8 cellular contexts compared by ENCODE assay signal in the genomic region with DNA sequence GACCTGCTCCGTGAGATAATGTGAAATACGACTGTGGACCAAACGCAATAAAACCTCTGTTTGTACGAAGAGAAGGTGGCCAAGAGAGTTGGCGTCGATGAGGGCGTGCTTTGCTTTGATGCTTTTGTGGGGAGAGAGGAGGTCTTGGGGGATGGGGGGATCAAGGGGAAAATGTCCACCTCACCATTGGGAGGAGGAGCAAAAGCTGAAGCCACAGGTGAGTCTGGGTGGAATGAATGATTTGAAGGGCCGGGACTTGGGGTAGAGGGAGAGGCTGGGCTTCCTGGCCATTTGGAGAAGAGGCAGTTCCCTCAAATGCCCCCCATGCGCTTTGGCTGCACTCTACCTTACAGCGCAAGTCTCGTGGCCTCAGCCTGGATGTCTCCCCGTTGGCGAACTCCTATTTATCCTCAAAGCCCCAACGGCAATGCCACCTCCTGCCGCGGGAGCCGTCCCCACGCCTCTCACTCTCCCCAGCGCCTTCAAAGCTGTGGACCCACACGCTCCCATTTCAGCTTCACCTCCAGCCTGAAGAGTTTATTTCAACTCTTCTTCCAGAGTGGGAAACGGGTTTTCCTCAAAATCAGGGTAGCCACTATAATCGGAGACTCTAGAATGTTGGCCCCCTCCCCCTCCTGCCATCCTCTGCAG. TPM values are rescaled to one million over a fixed set of nuclear protein-coding genes. Genes with fewer than 3 reads are reported as not detected.
DNase-seq lines count a peak whose midpoint lies in the region; ATAC-seq, FAIRE-seq and TF ChIP-seq lines count a peak whose summit lies in the region.

No MANE protein-coding gene starts in this region.

- H3K4me3 Mint-ChIP-seq in activated CD8-positive, alpha-beta T cell treated with anti-CD3 and anti-CD28 coated beads, Interleukin-2, amount 10 ng/mL, durations not matched to agents 7 days and 5 days: peak overlapping the region; percentile 96
- peak overlapping the region; percentile 30 to 99 (median 97) for H3K4me3 Mint-ChIP-seq in immature natural killer cell

- TF ChIP-seq POLR2A in heart left ventricle (IDR thresholded peaks at IDR 0.05) (no peak), upper lobe of left lung (IDR thresholded peaks at IDR 0.05) (no peak)

- POLR2A ChIA-PET in activated CD8-positive, alpha-beta T cell treated with anti-CD3 and anti-CD28 coated beads, Interleukin-2, amount 10 ng/mL, durations not matched to agents 7 days and 5 days (lab: Charles Lee): interaction anchor here (0.7 to 3.7 kb wide), 12 partner anchors 9 to 230 kb away, joined by 3 to 33 read pairs (median 4); partner anchors contain the start of genes ARHGAP45, CIRBP and CNN2

- no peak for TF ChIP-seq EP300 in upper lobe of left lung (IDR thresholded peaks at IDR 0.05)

- peaks cover 3 to 53% (median 22%) of the 10 kb centered on the region in 12 donors for H3K4me1 ChIP-seq in heart left ventricle
- peaks cover 21 to 46% (median 38%) of the 10 kb centered on the region in 4 donors for H3K4me1 ChIP-seq in upper lobe of left lung

- DNase-seq in heart left ventricle (no peak), Right ventricle myocardium superior (no peak), immature natural killer cell (no peak), upper lobe of left lung (peak in 1 of 2 donors; percentile 61), D721Med (ENCODE audit: insufficient read length, low spot score) (no peak), T-helper 9 cell (no peak)
- no peak for DNase-seq in activated CD8-positive, alpha-beta T cell treated with anti-CD3 and anti-CD28 coated beads, Interleukin-2, amount 10 ng/mL, durations not matched to agents 7 days and 5 days
- no peak for DNase-seq in stimulated activated CD4-positive, alpha-beta T cell treated with anti-CD3 and anti-CD28 coated beads, Interleukin-4, amount 100 ng/mL, for 24 hours

- FAIRE-seq in D721Med (lab: Jason Lieb, UNC): no peak

- H3K4me3 ChIP-seq in heart left ventricle (peak overlapping the region in 9 of 12 donors; percentile 51 to 82 (median 68)), upper lobe of left lung (peak overlapping the region in 3 of 4 donors; percentile 64 to 74 (median 67))

- H3K27ac ChIP-seq in heart left ventricle (peak overlapping the region in 7 of 12 donors; percentile 23 to 92 (median 56)), upper lobe of left lung (peak overlapping the region; percentile 62 to 86 (median 78))

- no peaks in the 10 kb centered on the region for H3K9me3 Mint-ChIP-seq in activated CD8-positive, alpha-beta T cell treated with anti-CD3 and anti-CD28 coated beads, Interleukin-2, amount 10 ng/mL, durations not matched to agents 7 days and 5 days (ENCODE audit: insufficient read depth)
- no peaks in the 10 kb centered on the region for H3K9me3 Mint-ChIP-seq in immature natural killer cell

- peak overlapping the region; percentile 84 for H3K27ac Mint-ChIP-seq in activated CD8-positive, alpha-beta T cell treated with anti-CD3 and anti-CD28 coated beads, Interleukin-2, amount 10 ng/mL, durations not matched to agents 7 days and 5 days
- H3K27ac Mint-ChIP-seq in immature natural killer cell: peak overlapping the region in 5 of 6 donors; percentile 85 to 93 (median 92)

- peaks cover 64% of the 10 kb centered on the region for H3K4me1 Mint-ChIP-seq in activated CD8-positive, alpha-beta T cell treated with anti-CD3 and anti-CD28 coated beads, Interleukin-2, amount 10 ng/mL, durations not matched to agents 7 days and 5 days (ENCODE audit: low read depth)
- peaks cover 41 to 45% of the 10 kb centered on the region in 2 donors for H3K4me1 Mint-ChIP-seq in immature natural killer cell

- H3K36me3 Mint-ChIP-seq in activated CD8-positive, alpha-beta T cell treated with anti-CD3 and anti-CD28 coated beads, Interleukin-2, amount 10 ng/mL, durations not matched to agents 7 days and 5 days (ENCODE audit: low read depth): peaks cover 43% of the 10 kb centered on the region
- H3K36me3 Mint-ChIP-seq in immature natural killer cell: peaks cover 0 to 12% (median 0%) of the 10 kb centered on the region in 3 donors

- 60 to 67% (median 63%) methylated on average over 22 of the region's 22 CpGs for WGBS in heart left ventricle, 4 donors
- 72 to 73% methylated on average over 22 of the region's 22 CpGs for WGBS in upper lobe of left lung, 2 donors

- H3K27me3 ChIP-seq in heart left ventricle: no peaks in the 10 kb centered on the region
- no peaks in the 10 kb centered on the region for H3K27me3 ChIP-seq in upper lobe of left lung

- intact Hi-C loops in heart left ventricle (cut with DNase I): loop anchor here in 1 of 10 donors (10.0 kb wide), 1 partner anchor 46 kb away; no protein-coding TSS in a partner anchor
- intact Hi-C loops in Right ventricle myocardium superior (cut with DNase I): no loop called here

- TF ChIP-seq CTCF in heart left ventricle (IDR thresholded peaks at IDR 0.05) (no peak), upper lobe of left lung (IDR thresholded peaks at IDR 0.05) (peak in 1 of 6 experiments; percentile 4), D721Med (IDR thresholded peaks at IDR 0.05; ENCODE audit: insufficient read depth, missing control alignments) (no peak)

- no peaks in the 10 kb centered on the region for H3K9me3 ChIP-seq in heart left ventricle
- no peaks in the 10 kb centered on the region for H3K9me3 ChIP-seq in upper lobe of left lung

- CTCF ChIA-PET in activated CD8-positive, alpha-beta T cell treated with anti-CD3 and anti-CD28 coated beads, Interleukin-2, amount 10 ng/mL, durations not matched to agents 7 days and 5 days (lab: Charles Lee): interaction anchor here (0.8 to 3.2 kb wide), 7 partner anchors 9 to 175 kb away, joined by 3 to 33 read pairs (median 4); partner anchors contain the start of genes ARHGAP45 and CNN2

- no peak for ATAC-seq in heart left ventricle
- no peak for ATAC-seq in Right ventricle myocardium superior (ENCODE audit: poor library complexity)
- no peak for ATAC-seq in activated CD8-positive, alpha-beta T cell treated with anti-CD3 and anti-CD28 coated beads, Interleukin-2, amount 10 ng/mL, durations not matched to agents 7 days and 5 days
- ATAC-seq in upper lobe of left lung (ENCODE audit: low FRiP score in 2 of 2): no peak

- no peaks in the 10 kb centered on the region for H3K27me3 Mint-ChIP-seq in activated CD8-positive, alpha-beta T cell treated with anti-CD3 and anti-CD28 coated beads, Interleukin-2, amount 10 ng/mL, durations not matched to agents 7 days and 5 days (ENCODE audit: low read depth)
- H3K27me3 Mint-ChIP-seq in immature natural killer cell (ENCODE audit: low read depth in 3 of 3): peaks cover 0 to 18% (median 11%) of the 10 kb centered on the region in 3 donors

- H3K36me3 ChIP-seq in heart left ventricle: peaks cover 0 to 32% (median 16%) of the 10 kb centered on the region in 9 donors
- peaks cover 7 to 31% (median 25%) of the 10 kb centered on the region in 4 donors for H3K36me3 ChIP-seq in upper lobe of left lung

RNA-seq across cellular contexts. Expression of gene ABCA7, which starts 0.8 kb away (rescaled TPM):
- 10 to 100 TPM in 4 of 9 donors, 1 to 10 TPM in 5; 5.9 to 12.4 (median 9.2) TPM for total RNA-seq in heart left ventricle
- polyA plus RNA-seq in heart left ventricle: 1 to 10 TPM; 2.9 to 8.8 TPM
- total RNA-seq in Right ventricle myocardium superior: 5.2 TPM
- 10 to 100 TPM; 76.6 to 77.5 TPM for total RNA-seq in activated CD8-positive, alpha-beta T cell treated with anti-CD3 and anti-CD28 coated beads, Interleukin-2, amount 10 ng/mL, durations not matched to agents 7 days and 5 days
- polyA plus RNA-seq in immature natural killer cell: 10 to 100 TPM in 1 of 3 donors, 1 to 10 TPM in 2; 4.5 to 13.3 (median 5.2) TPM
- total RNA-seq in upper lobe of left lung: 100 to 1,000 TPM in 2 of 6 donors, 10 to 100 TPM in 4; 34.1 to 224 (median 58.2) TPM

RNA-seq across cellular contexts. Expression of gene CNN2, which starts 12.7 kb away (rescaled TPM):
- 10 to 100 TPM; 26.2 to 98.5 (median 61.6) TPM for total RNA-seq in heart left ventricle
- 10 to 100 TPM; 43.8 to 45.3 TPM for polyA plus RNA-seq in heart left ventricle
- total RNA-seq in Right ventricle myocardium superior: 69.8 TPM
- 100 to 1,000 TPM; 417 to 455 TPM for total RNA-seq in activated CD8-positive, alpha-beta T cell treated with anti-CD3 and anti-CD28 coated beads, Interleukin-2, amount 10 ng/mL, durations not matched to agents 7 days and 5 days
- 100 to 1,000 TPM; 227 to 382 (median 255) TPM for polyA plus RNA-seq in immature natural killer cell
- 100 to 1,000 TPM in 5 of 6 donors, 10 to 100 TPM in 1; 98.1 to 262 (median 164) TPM for total RNA-seq in upper lobe of left lung

RNA-seq across cellular contexts. Expression of gene RNU6-2, which starts 17.8 kb away (rescaled TPM):
- not detected for total RNA-seq in heart left ventricle
- not detected for polyA plus RNA-seq in heart left ventricle
- total RNA-seq in Right ventricle myocardium superior: not detected
- total RNA-seq in activated CD8-positive, alpha-beta T cell treated with anti-CD3 and anti-CD28 coated beads, Interleukin-2, amount 10 ng/mL, durations not matched to agents 7 days and 5 days: not detected
- polyA plus RNA-seq in immature natural killer cell: not detected
- total RNA-seq in upper lobe of left lung: not detected

RNA-seq across cellular contexts. Expression of gene TMEM259, which starts 18.2 kb away (rescaled TPM):
- total RNA-seq in heart left ventricle (100 to 1,000 TPM in 7 of 9 donors, 10 to 100 TPM in 2; 95.1 to 189 (median 112) TPM), Right ventricle myocardium superior (109 TPM), upper lobe of left lung (100 to 1,000 TPM; 143 to 643 (median 208) TPM)
- polyA plus RNA-seq in heart left ventricle (100 to 1,000 TPM; 131 to 148 TPM), immature natural killer cell (100 to 1,000 TPM in 1 of 3 donors, 10 to 100 TPM in 2; 45.6 to 102 (median 61.1) TPM)
- 100 to 1,000 TPM; 153 to 160 TPM for total RNA-seq in activated CD8-positive, alpha-beta T cell treated with anti-CD3 and anti-CD28 coated beads, Interleukin-2, amount 10 ng/mL, durations not matched to agents 7 days and 5 days

RNA-seq across cellular contexts. Expression of gene ARHGAP45, which starts 27.8 kb away (rescaled TPM):
- 10 to 100 TPM in 3 of 9 donors, 1 to 10 TPM in 6; 1.6 to 38.2 (median 5.1) TPM for total RNA-seq in heart left ventricle
- polyA plus RNA-seq in heart left ventricle: 1 to 10 TPM; 4.1 to 4.7 TPM
- 5.1 TPM for total RNA-seq in Right ventricle myocardium superior
- total RNA-seq in activated CD8-positive, alpha-beta T cell treated with anti-CD3 and anti-CD28 coated beads, Interleukin-2, amount 10 ng/mL, durations not matched to agents 7 days and 5 days: 100 to 1,000 TPM; 433 to 445 TPM
- 100 to 1,000 TPM; 164 to 417 (median 169) TPM for polyA plus RNA-seq in immature natural killer cell
- total RNA-seq in upper lobe of left lung: 100 to 1,000 TPM in 4 of 6 donors, 10 to 100 TPM in 2; 91.6 to 332 (median 123) TPM
